In genomic region chr17:49600949-49601348, GRCh38 we compare ENCODE assay signal across 28 cellular contexts. TPM values are rescaled to one million over a fixed set of nuclear protein-coding genes. Genes with fewer than 3 reads are reported as not detected.
"Had no signal": no experiment of that assay in that cellular context is flagged by ENCODE, and none has a peak within 500 bp of the region (broad histone marks: within the 10 kb centered on the region; RNA-seq: fewer than 3 reads in every experiment).

No MANE protein-coding gene starts in this region.

- H3K27me3 ChIP-seq: adrenal gland, breast epithelium, MG63 had no signal

- H3K4me3 ChIP-seq: adrenal gland, breast epithelium, MG63 had no signal

- H3K27ac ChIP-seq: adrenal gland, breast epithelium had no signal

- H3K9me3 ChIP-seq: adrenal gland, breast epithelium, MG63 had no signal

- DNase-seq: activated CD4-positive, alpha-beta T cell treated with anti-CD3 and anti-CD28 coated beads for 48 hours; activated CD4-positive, alpha-beta T cell treated with anti-CD3 and anti-CD28 coated beads, Interleukin-2, amount 50 U/mL, for 4 hours; activated CD4-positive, CD25-positive, alpha-beta regulatory T cell treated with anti-CD3 and anti-CD28 coated beads, Interleukin-2, amount 50 U/mL, for 72 hours; activated CD8-positive, alpha-beta memory T cell treated with anti-CD3 and anti-CD28 coated beads, Interleukin-2, amount 50 U/mL, for 48 hours; activated CD8-positive, alpha-beta T cell treated with anti-CD3 and anti-CD28 coated beads, Interleukin-2, amount 10 ng/mL, durations not matched to agents 7 days and 5 days; activated gamma-delta T cell; activated naive CD4-positive, alpha-beta T cell treated with anti-CD3 and anti-CD28 coated beads for 36 hours; activated T-cell treated with anti-CD3 and anti-CD28 coated beads, Interleukin-2, amount 50 U/mL, for 1 hour; adrenal gland; anterior cingulate cortex; central memory CD4-positive, alpha-beta T cell; MG63; MV-4-11; NCI-H1092 treated with DMSO at 0.1 percent for 48 hours; NCI-H1417 treated with DMSO at 0.1 percent for 48 hours; NCI-H1694 treated with DMSO at 0.1 percent for 48 hours; NCI-H2029 treated with DMSO at 0.1 percent for 48 hours; NCI-H510A treated with DMSO at 0.1 percent for 48 hours; NCI-H69; NK-92 treated with Interleukin-12 subunit alpha and Interleukin-12 subunit beta, amount 100 ng/mL, for 24 hours; PC-3; SHP77 treated with DMSO at 0.1 percent for 48 hours; T-helper 17 cell; T-helper 9 cell had no signal

- H3K4me1 ChIP-seq: breast epithelium had no signal

- FAIRE-seq: RCC 7860 had no signal

- ATAC-seq: activated CD8-positive, alpha-beta T cell treated with anti-CD3 and anti-CD28 coated beads, Interleukin-2, amount 10 ng/mL, durations not matched to agents 7 days and 5 days; activated T-helper 17 cell treated with anti-CD3 and anti-CD28 coated beads, Interleukin-2, amount 50 U/mL, for 72 hours; PC-3; T-helper 17 cell; WTC11 had no signal

RNA-seq across cellular contexts. Expression of gene NXPH3, which starts 25.3 kb away (rescaled TPM):
- total RNA-seq: activated CD8-positive, alpha-beta T cell treated with anti-CD3 and anti-CD28 coated beads, Interleukin-2, amount 10 ng/mL, durations not matched to agents 7 days and 5 days; activated T-helper 17 cell treated with anti-CD3 and anti-CD28 coated beads, Interleukin-2, amount 50 U/mL, for 72 hours; T-helper 17 cell had no signal
